31 cellular contexts compared by ENCODE assay signal in the genomic region with DNA sequence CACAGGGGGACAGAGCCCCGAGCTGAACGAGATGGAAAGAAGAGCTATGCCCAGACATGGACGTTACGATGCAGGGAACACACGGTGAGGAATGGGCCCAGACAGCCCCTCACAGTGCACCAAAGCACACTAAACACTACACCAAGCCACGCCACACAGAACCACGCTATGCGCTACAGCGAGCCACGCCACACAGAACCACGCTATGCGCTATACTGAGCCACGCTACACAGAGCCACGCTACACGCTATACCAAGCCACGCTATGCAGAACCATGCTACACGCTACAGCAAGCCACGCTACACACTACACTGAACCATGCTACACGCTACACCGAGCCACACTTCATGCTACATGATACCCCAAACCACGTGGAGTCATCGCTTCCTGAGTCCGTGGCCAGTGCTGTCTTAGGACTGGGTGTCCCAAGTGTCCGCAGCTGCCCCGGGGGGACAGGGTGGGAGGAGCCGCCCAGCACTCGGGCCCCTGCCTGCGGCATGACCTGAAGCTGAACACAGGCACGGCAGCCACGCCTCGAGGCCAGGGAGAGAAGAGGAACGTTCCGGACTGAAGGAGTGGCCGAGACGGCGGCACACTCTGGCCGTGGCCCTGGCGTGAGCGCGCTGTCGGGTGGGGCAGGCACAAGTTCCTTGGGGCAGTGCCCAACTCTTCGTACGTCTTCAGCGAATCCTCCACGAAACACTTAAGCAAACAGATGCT.
"Had no signal": no experiment of that assay in that cellular context is flagged by ENCODE, and none has a peak within 500 bp of the region (broad histone marks: within the 10 kb centered on the region; RNA-seq: fewer than 3 reads in every experiment).

No MANE protein-coding gene starts in this region.

- H3K27ac ChIP-seq: esophagus muscularis mucosa, foreskin keratinocyte, heart right ventricle, left lung, pancreas, prostate gland, spleen, thoracic aorta had no signal

- H3K9me3 Mint-ChIP-seq: activated T-cell treated with anti-CD3 and anti-CD28 coated beads, Interleukin-2, amount 50 U/mL, for 24 hours; central memory CD8-positive, alpha-beta T cell had no signal

- H3K4me1 Mint-ChIP-seq: activated CD4-positive, alpha-beta memory T cell treated with anti-CD3 and anti-CD28 coated beads, Interleukin-2, amount 10 ng/mL, durations not matched to agents 7 days and 5 days; activated CD4-positive, alpha-beta T cell treated with anti-CD3 and anti-CD28 coated beads, Interleukin-2, amount 10 ng/mL, durations not matched to agents 7 days and 5 days; activated naive CD4-positive, alpha-beta T cell treated with anti-CD3 and anti-CD28 coated beads, Interleukin-2, amount 10 ng/mL, durations not matched to agents 7 days and 5 days; central memory CD8-positive, alpha-beta T cell had no signal

- DNase-seq: activated CD4-positive, alpha-beta memory T cell treated with anti-CD3 and anti-CD28 coated beads, Interleukin-2, amount 10 ng/mL, durations not matched to agents 7 days and 5 days; activated CD4-positive, alpha-beta T cell treated with anti-CD3 and anti-CD28 coated beads for 1 hour; activated CD4-positive, alpha-beta T cell treated with anti-CD3 and anti-CD28 coated beads, Interleukin-2, amount 10 ng/mL, durations not matched to agents 7 days and 5 days; activated CD8-positive, alpha-beta memory T cell treated with anti-CD3 and anti-CD28 coated beads, Interleukin-2, amount 50 U/mL, for 48 hours; activated gamma-delta T cell; activated naive CD4-positive, alpha-beta T cell treated with anti-CD3 and anti-CD28 coated beads, Interleukin-2, amount 10 ng/mL, durations not matched to agents 7 days and 5 days; activated T-cell treated with anti-CD3 and anti-CD28 coated beads, Interleukin-2, amount 50 U/mL, for 24 hours; amniotic stem cell; dermis blood vessel endothelial cell; effector CD4-positive, alpha-beta T cell; foreskin keratinocyte; nucleus accumbens; retina; spleen; stimulated activated CD4-positive, alpha-beta T cell treated with anti-CD3 and anti-CD28 coated beads, Interleukin-2, amount 100 ng/mL, for 48 hours; stimulated activated naive CD4-positive, alpha-beta T cell treated with Interleukin-2 at 50 U/mL for 16 hours; T1000; trophoblast cell had no signal

- ATAC-seq: foreskin keratinocyte, heart right ventricle, left lung, mucosa of descending colon, pancreas, T-helper 17 cell had no signal

- H3K27ac Mint-ChIP-seq: activated CD4-positive, alpha-beta memory T cell treated with anti-CD3 and anti-CD28 coated beads, Interleukin-2, amount 10 ng/mL, durations not matched to agents 7 days and 5 days; activated CD4-positive, alpha-beta T cell treated with anti-CD3 and anti-CD28 coated beads, Interleukin-2, amount 10 ng/mL, durations not matched to agents 7 days and 5 days; activated naive CD4-positive, alpha-beta T cell treated with anti-CD3 and anti-CD28 coated beads, Interleukin-2, amount 10 ng/mL, durations not matched to agents 7 days and 5 days; activated T-cell treated with anti-CD3 and anti-CD28 coated beads, Interleukin-2, amount 50 U/mL, for 24 hours; nephron; T-helper 17 cell had no signal

- H3K4me3 ChIP-seq: esophagus muscularis mucosa, heart right ventricle, left lung, lung, mucosa of descending colon, pancreas, prostate gland, spleen, thoracic aorta had no signal

- FAIRE-seq: colon, pancreas, urothelium cell line had no signal

- H3K27me3 Mint-ChIP-seq: activated CD4-positive, alpha-beta memory T cell treated with anti-CD3 and anti-CD28 coated beads, Interleukin-2, amount 10 ng/mL, durations not matched to agents 7 days and 5 days; activated CD4-positive, alpha-beta T cell treated with anti-CD3 and anti-CD28 coated beads, Interleukin-2, amount 10 ng/mL, durations not matched to agents 7 days and 5 days; activated naive CD4-positive, alpha-beta T cell treated with anti-CD3 and anti-CD28 coated beads, Interleukin-2, amount 10 ng/mL, durations not matched to agents 7 days and 5 days; activated T-cell treated with anti-CD3 and anti-CD28 coated beads, Interleukin-2, amount 50 U/mL, for 24 hours; central memory CD8-positive, alpha-beta T cell; T-helper 17 cell had no signal

- H3K4me1 ChIP-seq: esophagus muscularis mucosa, foreskin keratinocyte, heart right ventricle, left lung, prostate gland, spleen had no signal

- H3K4me3 Mint-ChIP-seq: activated CD4-positive, alpha-beta memory T cell treated with anti-CD3 and anti-CD28 coated beads, Interleukin-2, amount 10 ng/mL, durations not matched to agents 7 days and 5 days; activated CD4-positive, alpha-beta T cell treated with anti-CD3 and anti-CD28 coated beads, Interleukin-2, amount 10 ng/mL, durations not matched to agents 7 days and 5 days; activated naive CD4-positive, alpha-beta T cell treated with anti-CD3 and anti-CD28 coated beads, Interleukin-2, amount 10 ng/mL, durations not matched to agents 7 days and 5 days; activated T-cell treated with anti-CD3 and anti-CD28 coated beads, Interleukin-2, amount 50 U/mL, for 24 hours; central memory CD8-positive, alpha-beta T cell; nephron; T-helper 17 cell had no signal

- H3K27me3 ChIP-seq: esophagus muscularis mucosa, foreskin keratinocyte, heart right ventricle, left lung, pancreas, spleen had no signal

- H3K9me3 ChIP-seq: pancreas, prostate gland had no signal

- H3K36me3 ChIP-seq: pancreas, prostate gland had no signal
